ENCODE assay signal across 8 cellular contexts in genomic region chr6:30612213-30612612, GRCh38. TPM values are rescaled to one million over a fixed set of nuclear protein-coding genes. Genes with fewer than 3 reads are reported as not detected.
DNase-seq lines count a peak whose midpoint lies in the region; ATAC-seq and TF ChIP-seq lines count a peak whose summit lies in the region.

No MANE protein-coding gene starts in this region.

- H3K27me3 Mint-ChIP-seq in activated T-cell treated with anti-CD3 and anti-CD28 coated beads, Interleukin-2, amount 50 U/mL, for 72 hours (ENCODE audit: low read depth): no peaks in the 10 kb centered on the region

- intact Hi-C loops in thyroid gland (cut with DNase I): no loop called here

- H3K27ac ChIP-seq in SU-DHL-6 (ENCODE audit: low read depth, low read length) (no peak overlapping the region), foreskin keratinocyte (no peak overlapping the region), thyroid gland (peak overlapping the region; percentile 75 to 98 (median 97))

- H3K36me3 Mint-ChIP-seq in activated T-cell treated with anti-CD3 and anti-CD28 coated beads, Interleukin-2, amount 50 U/mL, for 72 hours (ENCODE audit: insufficient read depth in 2 of 2): peaks cover 48 to 77% of the 10 kb centered on the region in 2 donors

- H3K4me1 ChIP-seq in foreskin keratinocyte (peaks cover 16% of the 10 kb centered on the region), thyroid gland (peaks cover 42 to 46% of the 10 kb centered on the region in 2 donors)

- H3F3A ChIP-seq in SU-DHL-6 (ENCODE audit: insufficient read depth): peaks cover 64% of the 10 kb centered on the region

- H3K4me3 Mint-ChIP-seq in activated T-cell treated with anti-CD3 and anti-CD28 coated beads, Interleukin-2, amount 50 U/mL, for 72 hours: peak overlapping the region; percentile 6 to 52

- DNase-seq in activated T-cell treated with anti-CD3 and anti-CD28 coated beads, Interleukin-2, amount 50 U/mL, for 72 hours: no peak
- DNase-seq in activated T-cell treated with anti-CD3 and anti-CD28 coated beads for 4 hours (no peak), foreskin keratinocyte (no peak), thyroid gland (no peak)
- DNase-seq in effector CD4-positive, alpha-beta T cell: no peak

- H3K4me3 ChIP-seq in SU-DHL-6 (ENCODE audit: insufficient read depth, low read length, poor library complexity, severe bottlenecking) (no peak overlapping the region), thyroid gland (replicated peaks in 1 of 3) (no peak overlapping the region)

- H3K9me3 ChIP-seq in SU-DHL-6 (ENCODE audit: insufficient read depth, low read length): no peaks in the 10 kb centered on the region
- H3K9me3 ChIP-seq in thyroid gland: no peaks in the 10 kb centered on the region

- H3K27me3 ChIP-seq in SU-DHL-6 (ENCODE audit: low read length) (no peaks in the 10 kb centered on the region), foreskin keratinocyte (no peaks in the 10 kb centered on the region), thyroid gland (no peaks in the 10 kb centered on the region)

- no peak overlapping the region for H2AFZ ChIP-seq in SU-DHL-6 (ENCODE audit: low read depth, low read length, severe bottlenecking)

- no peak overlapping the region for H3K9ac ChIP-seq in SU-DHL-6 (ENCODE audit: low read length)

- no peaks in the 10 kb centered on the region for H3K9me2 ChIP-seq in SU-DHL-6 (replicated peaks; ENCODE audit: insufficient read depth, low read length)

- no peak for ATAC-seq in activated T-cell treated with anti-CD3 and anti-CD28 coated beads, Interleukin-2, amount 50 U/mL, for 72 hours (replicated peaks in 1 of 2)
- ATAC-seq in foreskin keratinocyte: no peak
- ATAC-seq in HG02678 (IDR thresholded peaks at IDR 0.05; ENCODE audit: unreplicated experiment): no peak
- ATAC-seq in GM19035 (IDR thresholded peaks at IDR 0.05; ENCODE audit: unreplicated experiment): no peak

- H3K79me2 ChIP-seq in SU-DHL-6 (ENCODE audit: insufficient read depth, low read length): peaks cover 36% of the 10 kb centered on the region

- H3K4me2 ChIP-seq in SU-DHL-6 (ENCODE audit: low read depth, low read length, poor library complexity, severe bottlenecking): peak overlapping the region; percentile 1

- TF ChIP-seq CTCF in SU-DHL-6 (IDR thresholded peaks at IDR 0.05; ENCODE audit: insufficient read depth, low read length, poor library complexity, severe bottlenecking) (no peak), foreskin keratinocyte (conservative IDR thresholded peaks at IDR 0.05) (peak; percentile 62), thyroid gland (IDR thresholded peaks at IDR 0.05) (peak in 3 of 6 experiments; percentile 24 to 27 (median 25))

- peak overlapping the region; percentile 89 for H3K27ac Mint-ChIP-seq in activated T-cell treated with anti-CD3 and anti-CD28 coated beads, Interleukin-2, amount 50 U/mL, for 72 hours

- H3K9me3 Mint-ChIP-seq in activated T-cell treated with anti-CD3 and anti-CD28 coated beads, Interleukin-2, amount 50 U/mL, for 72 hours: no peaks in the 10 kb centered on the region

- H3K36me3 ChIP-seq in SU-DHL-6 (ENCODE audit: low read length): peaks cover 32% of the 10 kb centered on the region
- peaks cover 26 to 31% of the 10 kb centered on the region in 2 donors for H3K36me3 ChIP-seq in thyroid gland

- WGBS in thyroid gland, 2 donors: 40 to 42% methylated on average over 1 of the region's 1 CpG

- no peaks in the 10 kb centered on the region; the same call in 1 of the 2 replicates for H4K20me1 ChIP-seq in SU-DHL-6 (ENCODE audit: low read depth, low read length)

- peaks cover 79% of the 10 kb centered on the region for H3K4me1 Mint-ChIP-seq in activated T-cell treated with anti-CD3 and anti-CD28 coated beads, Interleukin-2, amount 50 U/mL, for 72 hours (ENCODE audit: low read depth)

- no peak for TF ChIP-seq POLR2A in thyroid gland (IDR thresholded peaks at IDR 0.05)

RNA-seq across cellular contexts. Expression of gene PPP1R10, which starts 4.8 kb away (rescaled TPM):
- total RNA-seq in activated T-cell treated with anti-CD3 and anti-CD28 coated beads, Interleukin-2, amount 50 U/mL, for 72 hours: 100 to 1,000 TPM; 138 to 154 TPM
- total RNA-seq in foreskin keratinocyte (41.5 and 42.6 TPM in 2 replicates), thyroid gland (10 to 100 TPM; 49.1 to 72.2 (median 57.0) TPM)
- 13.8 and 14.6 TPM in 2 replicates for polyA plus RNA-seq in foreskin keratinocyte

RNA-seq across cellular contexts. Expression of gene MRPS18B, which starts 5.4 kb away (rescaled TPM):
- total RNA-seq in activated T-cell treated with anti-CD3 and anti-CD28 coated beads, Interleukin-2, amount 50 U/mL, for 72 hours: 100 to 1,000 TPM; 109 to 132 TPM
- 61.5 and 64.8 TPM in 2 replicates for total RNA-seq in foreskin keratinocyte
- polyA plus RNA-seq in foreskin keratinocyte: 67.4 and 71.8 TPM in 2 replicates
- total RNA-seq in thyroid gland: 10 to 100 TPM; 47.0 to 82.5 (median 64.6) TPM

RNA-seq across cellular contexts. Expression of gene ATAT1, which starts 14.5 kb away (rescaled TPM):
- total RNA-seq in activated T-cell treated with anti-CD3 and anti-CD28 coated beads, Interleukin-2, amount 50 U/mL, for 72 hours: 10 to 100 TPM in 1 of 2 donors, 1 to 10 TPM in 1; 8.3 to 14.2 TPM
- total RNA-seq in foreskin keratinocyte (4.6 and 6.1 TPM in 2 replicates), thyroid gland (1 to 10 TPM; 3.8 to 7.6 (median 6.1) TPM)
- polyA plus RNA-seq in foreskin keratinocyte: 5.7 and 7.8 TPM in 2 replicates

RNA-seq across cellular contexts. Expression of gene C6orf136, which starts 34.7 kb away (rescaled TPM):
- 10 to 100 TPM; 25.8 to 36.0 TPM for total RNA-seq in activated T-cell treated with anti-CD3 and anti-CD28 coated beads, Interleukin-2, amount 50 U/mL, for 72 hours
- 8.2 and 10.2 TPM in 2 replicates for total RNA-seq in foreskin keratinocyte
- 16.9 and 19.1 TPM in 2 replicates for polyA plus RNA-seq in foreskin keratinocyte
- total RNA-seq in thyroid gland: 10 to 100 TPM; 13.4 to 31.7 (median 23.8) TPM

RNA-seq across cellular contexts. Expression of gene ABCF1, which starts 41.0 kb away (rescaled TPM):
- total RNA-seq in activated T-cell treated with anti-CD3 and anti-CD28 coated beads, Interleukin-2, amount 50 U/mL, for 72 hours: 10 to 100 TPM; 64.6 to 68.1 TPM
- 57.1 and 69.7 TPM in 2 replicates for total RNA-seq in foreskin keratinocyte
- polyA plus RNA-seq in foreskin keratinocyte: 34.3 and 38.5 TPM in 2 replicates
- total RNA-seq in thyroid gland: 10 to 100 TPM; 41.4 to 47.1 (median 43.5) TPM

Comparison
In these comparisons a context has a peak if more than half of its experiments do, and no peak if none do; other contexts are left out.
1. H3K27ac ChIP-seq: peak in thyroid gland (3 of 3); none in SU-DHL-6 (single experiment) and foreskin keratinocyte (single experiment).